Comparison of ENCODE assay signal across 23 cellular contexts in the genomic region with DNA sequence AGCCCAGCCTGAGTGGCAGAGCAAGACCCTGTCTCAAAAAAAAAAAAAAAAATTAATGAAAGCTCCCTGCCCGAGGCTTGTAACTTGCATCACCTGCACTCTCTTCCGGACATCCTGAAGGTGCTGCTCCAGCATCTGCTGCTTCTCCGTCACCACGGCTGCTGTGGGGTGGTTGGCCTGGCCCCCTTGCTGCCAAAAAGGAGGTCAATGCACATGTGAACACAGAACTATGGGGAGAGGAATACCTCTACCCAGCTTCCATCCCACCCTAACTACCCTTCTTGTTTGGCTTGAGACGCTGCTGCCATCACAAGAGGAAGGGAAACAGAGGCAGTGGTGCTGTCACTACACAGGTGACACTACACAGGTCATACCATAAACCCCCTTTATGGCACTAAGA. TPM values are rescaled to one million over a fixed set of nuclear protein-coding genes. Genes with fewer than 3 reads are reported as not detected.
DNase-seq lines count a peak whose midpoint lies in the region; ATAC-seq and TF ChIP-seq lines count a peak whose summit lies in the region.
"Had no signal": no experiment of that assay in that cellular context is flagged by ENCODE, and none has a peak within 500 bp of the region (broad histone marks: within the 10 kb centered on the region; RNA-seq: fewer than 3 reads in every experiment).

No MANE protein-coding gene starts in this region.

- intact Hi-C loops in natural killer cell (cut with micrococcal nuclease), result no loop called here
- intact Hi-C loops in Caco-2 (cut with micrococcal nuclease; ENCODE audit: unreplicated experiment), result no loop called here

- H3K4me3 Mint-ChIP-seq in natural killer cell treated with Interleukin-12 subunit alpha and Interleukin-12 subunit beta and Interleukin-15 and Interleukin-18, amount 100 ng/mL, for 72 hours, result peak overlapping the region; percentile 29
- no peak overlapping the region for H3K4me3 Mint-ChIP-seq in natural killer cell
- H3K4me3 Mint-ChIP-seq in activated naive CD8-positive, alpha-beta T cell treated with anti-CD3 and anti-CD28 coated beads, Interleukin-2, amount 50 U/mL, for 24 hours, result no peak overlapping the region
- H3K4me3 Mint-ChIP-seq in stimulated activated naive B cell treated with anti-CD40 and anti-IgM and Interleukin-4, amounts not matched to agents 10 μg/mL and 1 μg/mL and 100 μg/mL, for 72 hours, result no peak overlapping the region
- H3K4me3 Mint-ChIP-seq in Caco-2 (ENCODE audit: unreplicated experiment), result no peak overlapping the region
- H3K4me3 Mint-ChIP-seq: HFFc6, neural crest cell, type B pancreatic cell had no signal

- BruUV-seq in Caco-2 (replicated peaks; lab: Mats Ljungman, UMichigan), result no TSS peak

- CTCF ChIA-PET in Caco-2 (lab: Charles Lee), result interaction anchor here (0.5 to 0.9 kb wide), 2 partner anchors 10 to 404 kb away, joined by 3 to 4 read pairs; no protein-coding TSS in a partner anchor

- H3K27ac ChIP-seq in OCI-LY3 (ENCODE audit: low read length), result peak overlapping the region; percentile 44
- H3K27ac ChIP-seq: ascending aorta, right lobe of liver had no signal

- H4K20me1 ChIP-seq in OCI-LY3 (ENCODE audit: insufficient read depth, low read length), result peaks cover 62% of the 10 kb centered on the region

- no peak for ATAC-seq in natural killer cell treated with Interleukin-12 subunit alpha and Interleukin-12 subunit beta and Interleukin-15 and Interleukin-18, amount 100 ng/mL, for 72 hours
- ATAC-seq in natural killer cell, result no peak
- no peak for ATAC-seq in activated naive CD8-positive, alpha-beta T cell treated with anti-CD3 and anti-CD28 coated beads, Interleukin-2, amount 50 U/mL, for 24 hours
- ATAC-seq in stimulated activated naive B cell treated with anti-CD40 and anti-IgM and Interleukin-4, amounts not matched to agents 10 μg/mL and 1 μg/mL and 100 μg/mL, for 72 hours (replicated peaks), result no peak
- no peak for ATAC-seq in GM19324 (IDR thresholded peaks at IDR 0.05; ENCODE audit: low FRiP score, unreplicated experiment)
- ATAC-seq: right lobe of liver had no signal

- no peaks in the 10 kb centered on the region for H3K9me3 Mint-ChIP-seq in natural killer cell treated with Interleukin-12 subunit alpha and Interleukin-12 subunit beta and Interleukin-15 and Interleukin-18, amount 100 ng/mL, for 72 hours
- no peaks in the 10 kb centered on the region for H3K9me3 Mint-ChIP-seq in natural killer cell
- no peaks in the 10 kb centered on the region for H3K9me3 Mint-ChIP-seq in activated naive CD8-positive, alpha-beta T cell treated with anti-CD3 and anti-CD28 coated beads, Interleukin-2, amount 50 U/mL, for 24 hours
- H3K9me3 Mint-ChIP-seq in stimulated activated naive B cell treated with anti-CD40 and anti-IgM and Interleukin-4, amounts not matched to agents 10 μg/mL and 1 μg/mL and 100 μg/mL, for 72 hours, result no peaks in the 10 kb centered on the region
- no peaks in the 10 kb centered on the region for H3K9me3 Mint-ChIP-seq in Caco-2 (ENCODE audit: unreplicated experiment)
- H3K9me3 Mint-ChIP-seq: HFFc6, neural crest cell, type B pancreatic cell had no signal

- H3K4me1 ChIP-seq in OCI-LY3 (ENCODE audit: low read length) (peaks cover 82% of the 10 kb centered on the region), Caco-2 (no peaks in the 10 kb centered on the region)
- H3K4me1 ChIP-seq: ascending aorta, right lobe of liver had no signal

- H3K9ac ChIP-seq in OCI-LY3 (ENCODE audit: low read length), result 0 out of 2 replicates have a peak overlapping the region, but pooled peaks have one; percentile 3

- DNase-seq in natural killer cell treated with Interleukin-12 subunit alpha and Interleukin-12 subunit beta and Interleukin-15 and Interleukin-18, amount 100 ng/mL, for 72 hours (ENCODE audit: low spot score), result no peak
- DNase-seq in natural killer cell (no peak), CD1c-positive myeloid dendritic cell (ENCODE audit: extremely low spot score) (no peak), Caco-2 (no peak)
- DNase-seq in activated naive CD8-positive, alpha-beta T cell treated with anti-CD3 and anti-CD28 coated beads, Interleukin-2, amount 50 U/mL, for 24 hours, result no peak
- DNase-seq in stimulated activated naive B cell treated with anti-CD40 and anti-IgM and Interleukin-4, amounts not matched to agents 10 μg/mL and 1 μg/mL and 100 μg/mL, for 72 hours, result no peak
- DNase-seq: activated CD4-positive, CD25-positive, alpha-beta regulatory T cell treated with anti-CD3 and anti-CD28 coated beads, Interleukin-2, amount 50 U/mL, for 72 hours; activated gamma-delta T cell; dermis blood vessel endothelial cell; GF-D8; HFFc6; hypothalamus; MG63; NCI-H2029 treated with DMSO at 0.1 percent for 48 hours; NCI-H345; NCI-H82; OCI-M1; right lobe of liver had no signal

- peaks cover 28% of the 10 kb centered on the region for H3K36me3 Mint-ChIP-seq in natural killer cell treated with Interleukin-12 subunit alpha and Interleukin-12 subunit beta and Interleukin-15 and Interleukin-18, amount 100 ng/mL, for 72 hours
- H3K36me3 Mint-ChIP-seq in natural killer cell (peaks cover 5% of the 10 kb centered on the region), Caco-2 (ENCODE audit: insufficient read depth, unreplicated experiment) (peaks cover 56% of the 10 kb centered on the region)
- H3K36me3 Mint-ChIP-seq in activated naive CD8-positive, alpha-beta T cell treated with anti-CD3 and anti-CD28 coated beads, Interleukin-2, amount 50 U/mL, for 24 hours (ENCODE audit: low read depth), result peaks cover 66% of the 10 kb centered on the region
- H3K36me3 Mint-ChIP-seq in stimulated activated naive B cell treated with anti-CD40 and anti-IgM and Interleukin-4, amounts not matched to agents 10 μg/mL and 1 μg/mL and 100 μg/mL, for 72 hours, result peaks cover 48 to 58% of the 10 kb centered on the region in 2 donors

- H3K9me3 ChIP-seq in OCI-LY3 (ENCODE audit: insufficient read depth, low read length), result no peaks in the 10 kb centered on the region
- no peaks in the 10 kb centered on the region for H3K9me3 ChIP-seq in Caco-2
- H3K9me3 ChIP-seq: ascending aorta, MG63, right lobe of liver had no signal

- peak overlapping the region in 1 of 2 donors; percentile 37 for H3K27ac Mint-ChIP-seq in natural killer cell treated with Interleukin-12 subunit alpha and Interleukin-12 subunit beta and Interleukin-15 and Interleukin-18, amount 100 ng/mL, for 72 hours
- H3K27ac Mint-ChIP-seq in natural killer cell (peak overlapping the region in 1 of 2 donors; percentile 48), Caco-2 (ENCODE audit: unreplicated experiment) (no peak overlapping the region)
- H3K27ac Mint-ChIP-seq in activated naive CD8-positive, alpha-beta T cell treated with anti-CD3 and anti-CD28 coated beads, Interleukin-2, amount 50 U/mL, for 24 hours, result peak overlapping the region; percentile 53
- peak overlapping the region; percentile 81 for H3K27ac Mint-ChIP-seq in stimulated activated naive B cell treated with anti-CD40 and anti-IgM and Interleukin-4, amounts not matched to agents 10 μg/mL and 1 μg/mL and 100 μg/mL, for 72 hours
- H3K27ac Mint-ChIP-seq: HFFc6, type B pancreatic cell had no signal

- H3K27me3 Mint-ChIP-seq in natural killer cell treated with Interleukin-12 subunit alpha and Interleukin-12 subunit beta and Interleukin-15 and Interleukin-18, amount 100 ng/mL, for 72 hours, result no peaks in the 10 kb centered on the region
- H3K27me3 Mint-ChIP-seq in natural killer cell (ENCODE audit: low read depth in 2 of 2), result no peaks in the 10 kb centered on the region
- no peaks in the 10 kb centered on the region for H3K27me3 Mint-ChIP-seq in activated naive CD8-positive, alpha-beta T cell treated with anti-CD3 and anti-CD28 coated beads, Interleukin-2, amount 50 U/mL, for 24 hours
- no peaks in the 10 kb centered on the region for H3K27me3 Mint-ChIP-seq in stimulated activated naive B cell treated with anti-CD40 and anti-IgM and Interleukin-4, amounts not matched to agents 10 μg/mL and 1 μg/mL and 100 μg/mL, for 72 hours
- no peaks in the 10 kb centered on the region for H3K27me3 Mint-ChIP-seq in Caco-2 (ENCODE audit: insufficient read depth, unreplicated experiment)
- H3K27me3 Mint-ChIP-seq: type B pancreatic cell had no signal

- H3K4me3 ChIP-seq in OCI-LY3 (ENCODE audit: low read length), result peak overlapping the region; percentile 11; the same call in 1 of the 2 replicates
- H3K4me3 ChIP-seq in Caco-2 (ENCODE audit: low read depth, low read length), result no peak overlapping the region
- H3K4me3 ChIP-seq: ascending aorta, MG63, right lobe of liver had no signal

- peak overlapping the region; percentile 56 for H3K4me2 ChIP-seq in OCI-LY3 (ENCODE audit: low read length)

- peaks cover 69% of the 10 kb centered on the region for H3K79me2 ChIP-seq in OCI-LY3 (ENCODE audit: low read length)

- POLR2A ChIA-PET in Caco-2 (lab: Charles Lee), result no interaction called here

- H3K36me3 ChIP-seq in OCI-LY3 (replicated peaks; ENCODE audit: low read depth, low read length), result peaks cover 64% of the 10 kb centered on the region
- no peaks in the 10 kb centered on the region for H3K36me3 ChIP-seq in Caco-2 (ENCODE audit: control insufficient read depth, insufficient read depth, low read length)

- no peak overlapping the region for H2AFZ ChIP-seq in OCI-LY3 (ENCODE audit: low read depth, low read length)

- H3K27me3 ChIP-seq in OCI-LY3 (ENCODE audit: low read depth, low read length) (no peaks in the 10 kb centered on the region), Caco-2 (replicated peaks; ENCODE audit: control insufficient read depth, insufficient read depth, low read length) (no peaks in the 10 kb centered on the region)
- H3K27me3 ChIP-seq: ascending aorta, MG63, right lobe of liver had no signal

- H3K4me1 Mint-ChIP-seq in natural killer cell treated with Interleukin-12 subunit alpha and Interleukin-12 subunit beta and Interleukin-15 and Interleukin-18, amount 100 ng/mL, for 72 hours (ENCODE audit: low read depth in 2 of 2), result peaks cover 35 to 52% of the 10 kb centered on the region in 2 donors
- H3K4me1 Mint-ChIP-seq in natural killer cell (peaks cover 12 to 21% of the 10 kb centered on the region in 2 donors), Caco-2 (ENCODE audit: low read depth, unreplicated experiment) (no peaks in the 10 kb centered on the region)
- peaks cover 85% of the 10 kb centered on the region for H3K4me1 Mint-ChIP-seq in activated naive CD8-positive, alpha-beta T cell treated with anti-CD3 and anti-CD28 coated beads, Interleukin-2, amount 50 U/mL, for 24 hours
- peaks cover 20 to 26% of the 10 kb centered on the region in 2 donors for H3K4me1 Mint-ChIP-seq in stimulated activated naive B cell treated with anti-CD40 and anti-IgM and Interleukin-4, amounts not matched to agents 10 μg/mL and 1 μg/mL and 100 μg/mL, for 72 hours

- TF ChIP-seq CTCF in natural killer cell (IDR thresholded peaks at IDR 0.05) (no peak), OCI-LY3 (IDR thresholded peaks at IDR 0.05; ENCODE audit: low read depth, low read length) (no peak), Caco-2 (IDR thresholded peaks at IDR 0.05; ENCODE audit: insufficient read depth in 1 of 2, low read depth in 1 of 2, low read length in 1 of 2, severe bottlenecking in 1 of 2, unreplicated experiment in 1 of 2) (no peak)

RNA-seq across cellular contexts. Expression of a gene that starts 49.0 kb away (rescaled TPM):
- 100 to 1,000 TPM; 171 to 344 TPM for total RNA-seq in natural killer cell treated with Interleukin-12 subunit alpha and Interleukin-12 subunit beta and Interleukin-15 and Interleukin-18, amount 100 ng/mL, for 72 hours
- 100 to 1,000 TPM; 190 to 246 (median 206) TPM for total RNA-seq in natural killer cell
- 72.1 and 73.7 TPM in 2 replicates for total RNA-seq in Caco-2 (2022)

RNA-seq across cellular contexts. Expression of a gene that starts 50.9 kb away (rescaled TPM):
- total RNA-seq in natural killer cell treated with Interleukin-12 subunit alpha and Interleukin-12 subunit beta and Interleukin-15 and Interleukin-18, amount 100 ng/mL, for 72 hours, result 100 to 1,000 TPM; 187 to 392 TPM
- total RNA-seq in natural killer cell, result 100 to 1,000 TPM; 112 to 135 (median 117) TPM
- total RNA-seq in Caco-2 (2022), result 2.4 and 3.2 TPM in 2 replicates

Comparison
In these comparisons a context has a peak if more than half of its experiments do, and no peak if none do; other contexts are left out.
1. RNA of a gene that starts 50.9 kb away (total RNA-seq): 187 to 392 TPM in natural killer cell treated with Interleukin-12 subunit alpha and Interleukin-12 subunit beta and Interleukin-15 and Interleukin-18, amount 100 ng/mL, for 72 hours and 112 to 135 TPM in natural killer cell; 2.4 to 3.2 TPM in Caco-2; every median in the first group is over 10 times any median in the second.